12 cellular contexts compared by ENCODE assay signal in the genomic region with DNA sequence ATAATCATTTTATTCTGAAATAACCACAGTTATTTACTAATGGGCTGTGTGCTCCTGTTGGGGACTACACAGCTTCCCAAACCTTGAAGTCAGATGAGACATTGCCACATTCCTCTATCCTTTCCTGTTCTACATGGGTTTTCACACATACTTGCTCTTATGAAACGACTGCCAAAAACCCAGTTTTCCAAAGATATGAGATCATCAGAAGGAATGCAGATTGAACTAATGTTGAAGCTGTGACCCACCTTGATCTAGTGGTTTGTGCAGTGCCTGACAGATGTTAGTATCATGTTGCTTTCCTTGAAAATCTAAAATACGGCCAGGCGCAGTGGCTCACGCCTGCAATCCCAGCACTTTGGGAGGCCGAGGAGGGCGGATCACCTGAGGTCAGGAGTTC.
DNase-seq lines count a peak whose midpoint lies in the region; ATAC-seq and TF ChIP-seq lines count a peak whose summit lies in the region.
"Had no signal": no experiment of that assay in that cellular context is flagged by ENCODE, and none has a peak within 500 bp of the region (broad histone marks: within the 10 kb centered on the region; RNA-seq: fewer than 3 reads in every experiment).

No MANE protein-coding gene starts in this region.

- no peak overlapping the region for H3K4me3 Mint-ChIP-seq in mesothelial cell of epicardium
- H3K4me3 Mint-ChIP-seq in activated naive CD8-positive, alpha-beta T cell treated with anti-CD3 and anti-CD28 coated beads for 36 hours = no peak overlapping the region

- peaks cover 4% of the 10 kb centered on the region for H3K9me3 Mint-ChIP-seq in mesothelial cell of epicardium
- no peaks in the 10 kb centered on the region for H3K9me3 Mint-ChIP-seq in activated naive CD8-positive, alpha-beta T cell treated with anti-CD3 and anti-CD28 coated beads for 36 hours

- peaks cover under 1% of the 10 kb centered on the region for H3K36me3 Mint-ChIP-seq in mesothelial cell of epicardium
- H3K36me3 Mint-ChIP-seq in activated naive CD8-positive, alpha-beta T cell treated with anti-CD3 and anti-CD28 coated beads for 36 hours = peaks cover 2% of the 10 kb centered on the region

- no peak overlapping the region for H3K4me3 ChIP-seq in cardiac fibroblast (replicated peaks in 1 of 2; ENCODE audit: low read depth in 2 of 2, low read length in 2 of 2)
- H3K4me3 ChIP-seq: upper lobe of right lung had no signal

- DNase-seq in A172 (ENCODE audit: low spot score) = peak; percentile 95
- peak; percentile 96 for DNase-seq in HT1080 (ENCODE audit: low read depth)
- DNase-seq in cardiac fibroblast (ENCODE audit: low read depth in 2 of 2) = peak; percentile 89 to 93
- DNase-seq in mesothelial cell of epicardium (ENCODE audit: low spot score in 2 of 2, unreplicated experiment in 2 of 2) = no peak
- no peak for DNase-seq in COLO829 (ENCODE audit: low spot score)
- no peak for DNase-seq in activated naive CD8-positive, alpha-beta T cell treated with anti-CD3 and anti-CD28 coated beads for 36 hours
- DNase-seq in NCI-H2196 treated with DMSO at 0.1 percent for 48 hours (lab: John Stamatoyannopoulos, UW; ENCODE audit: unreplicated experiment) = no peak
- DNase-seq: BE2C, RPMI8226 had no signal

- ATAC-seq in HG03439 (IDR thresholded peaks at IDR 0.05; ENCODE audit: unreplicated experiment) = no peak
- ATAC-seq: activated naive CD4-positive, alpha-beta T cell treated with anti-CD3 and anti-CD28 coated beads, Interleukin-2, amount 50 U/mL, for 72 hours had no signal

- no peak for TF ChIP-seq CTCF in cardiac fibroblast (IDR thresholded peaks at IDR 0.05; ENCODE audit: low read depth, low read length)
- no peak for TF ChIP-seq CTCF in mesothelial cell of epicardium (IDR thresholded peaks at IDR 0.05; ENCODE audit: unreplicated experiment)

- H3K4me1 Mint-ChIP-seq in mesothelial cell of epicardium = peaks cover 35% of the 10 kb centered on the region
- H3K4me1 Mint-ChIP-seq in activated naive CD8-positive, alpha-beta T cell treated with anti-CD3 and anti-CD28 coated beads for 36 hours = no peaks in the 10 kb centered on the region

- no peaks in the 10 kb centered on the region for H3K27me3 Mint-ChIP-seq in mesothelial cell of epicardium (ENCODE audit: low read depth)
- no peaks in the 10 kb centered on the region for H3K27me3 Mint-ChIP-seq in activated naive CD8-positive, alpha-beta T cell treated with anti-CD3 and anti-CD28 coated beads for 36 hours

- peak overlapping the region; percentile 92 for H3K27ac Mint-ChIP-seq in mesothelial cell of epicardium
- no peak overlapping the region for H3K27ac Mint-ChIP-seq in activated naive CD8-positive, alpha-beta T cell treated with anti-CD3 and anti-CD28 coated beads for 36 hours
- H3K27ac Mint-ChIP-seq: activated naive CD4-positive, alpha-beta T cell treated with anti-CD3 and anti-CD28 coated beads, Interleukin-2, amount 50 U/mL, for 72 hours had no signal

Comparison
In these comparisons a context has a peak if more than half of its experiments do, and no peak if none do; other contexts are left out.
1. DNase-seq: peak in A172 (single experiment), HT1080 (single experiment) and cardiac fibroblast (2 of 2); none in mesothelial cell of epicardium (0 of 2), COLO829 (single experiment), activated naive CD8-positive, alpha-beta T cell treated with anti-CD3 and anti-CD28 coated beads for 36 hours (single experiment) and NCI-H2196 treated with DMSO at 0.1 percent for 48 hours (single experiment).